ENCODE assay signal across 18 cellular contexts in the genomic region with DNA sequence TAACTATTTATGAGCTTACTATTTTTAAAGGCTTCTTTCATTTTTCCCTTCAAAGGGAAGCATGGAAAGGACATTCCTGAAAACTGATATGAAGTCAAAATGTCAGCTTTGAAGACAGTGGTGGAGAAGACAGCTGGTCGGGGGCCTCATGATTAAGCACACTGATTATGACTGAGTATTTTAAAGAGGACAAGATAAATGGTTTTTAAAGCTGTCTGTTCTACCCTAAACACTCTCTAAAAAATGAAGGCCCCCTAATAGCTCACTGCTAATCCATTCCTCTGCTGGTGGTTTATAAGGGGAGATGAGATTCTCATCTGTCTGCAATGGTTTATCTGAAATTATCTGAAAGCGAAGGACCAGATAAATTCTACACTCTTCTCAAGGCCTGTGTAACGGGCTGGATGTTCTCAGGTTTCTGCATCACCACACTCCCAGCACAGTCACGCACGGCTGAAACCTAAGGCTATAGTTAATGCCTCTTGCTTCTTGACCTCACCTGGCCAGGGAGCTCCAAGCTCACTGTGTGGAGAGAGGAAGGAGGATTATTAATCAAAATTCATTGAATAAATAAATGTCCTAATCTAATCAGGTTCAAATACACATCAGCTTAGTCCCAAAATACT.
DNase-seq lines count a peak whose midpoint lies in the region; ATAC-seq lines count a peak whose summit lies in the region.
"Had no signal": no experiment of that assay in that cellular context is flagged by ENCODE, and none has a peak within 500 bp of the region (broad histone marks: within the 10 kb centered on the region; RNA-seq: fewer than 3 reads in every experiment).

No MANE protein-coding gene starts in this region.

- H3K27me3 Mint-ChIP-seq in activated CD4-positive, alpha-beta T cell treated with anti-CD3 and anti-CD28 coated beads for 36 hours, result no peaks in the 10 kb centered on the region
- no peaks in the 10 kb centered on the region for H3K27me3 Mint-ChIP-seq in central memory CD8-positive, alpha-beta T cell
- peaks cover 0 to 18% (median 0%) of the 10 kb centered on the region in 5 donors for H3K27me3 Mint-ChIP-seq in naive thymus-derived CD4-positive, alpha-beta T cell
- H3K27me3 Mint-ChIP-seq: activated T-cell treated with anti-CD3 and anti-CD28 coated beads, Interleukin-2, amount 50 U/mL, for 24 hours had no signal

- H3K27me3 ChIP-seq in naive thymus-derived CD4-positive, alpha-beta T cell (ENCODE audit: control insufficient read depth in 2 of 2, insufficient read depth in 2 of 2, low read length in 2 of 2), result no peaks in the 10 kb centered on the region
- H3K27me3 ChIP-seq: adrenal gland, BLaER1 had no signal

- no peaks in the 10 kb centered on the region for H3K9me3 Mint-ChIP-seq in activated CD4-positive, alpha-beta T cell treated with anti-CD3 and anti-CD28 coated beads for 36 hours (ENCODE audit: low read depth)
- H3K9me3 Mint-ChIP-seq in central memory CD8-positive, alpha-beta T cell, result no peaks in the 10 kb centered on the region
- H3K9me3 Mint-ChIP-seq in naive thymus-derived CD4-positive, alpha-beta T cell, result peaks cover 0 to 16% (median 0%) of the 10 kb centered on the region in 11 donors
- H3K9me3 Mint-ChIP-seq: activated T-cell treated with anti-CD3 and anti-CD28 coated beads, Interleukin-2, amount 50 U/mL, for 24 hours; dendritic cell treated with granulocyte-macrophage colony-stimulating factor and Interleukin-4, amounts not matched to agents 40 ng/mL and 50 ng/mL, for 4 days had no signal

- ATAC-seq in activated CD4-positive, alpha-beta T cell treated with anti-CD3 and anti-CD28 coated beads for 36 hours, result no peak
- ATAC-seq in HG03571 (IDR thresholded peaks at IDR 0.05; ENCODE audit: unreplicated experiment) (peak; percentile 51), HG02588 (IDR thresholded peaks at IDR 0.05; ENCODE audit: unreplicated experiment) (no peak)
- ATAC-seq in central memory CD8-positive, alpha-beta T cell (replicated peaks; ENCODE audit: extremely low read depth, poor library complexity, severe bottlenecking), result no peak
- ATAC-seq in naive thymus-derived CD4-positive, alpha-beta T cell, result no peak
- ATAC-seq: psoas muscle had no signal

- POLR2A ChIA-PET in activated CD4-positive, alpha-beta T cell treated with anti-CD3 and anti-CD28 coated beads for 36 hours (lab: Charles Lee), result interaction anchor here (0.6 to 0.9 kb wide), 2 partner anchors 14 to 23 kb away, joined by 3 read pairs; no protein-coding TSS in a partner anchor
- POLR2A ChIA-PET in naive thymus-derived CD4-positive, alpha-beta T cell (lab: Charles Lee), result interaction anchor here (1.4 to 5.5 kb wide), 7 partner anchors 9 to 23 kb away, joined by 3 to 35 read pairs (median 22); no protein-coding TSS in a partner anchor

- H3K27ac ChIP-seq in naive thymus-derived CD4-positive, alpha-beta T cell (ENCODE audit: low read depth, low read length), result no peak overlapping the region
- H3K27ac ChIP-seq: adrenal gland, BLaER1, psoas muscle had no signal

- no peaks in the 10 kb centered on the region for H3K36me3 ChIP-seq in naive thymus-derived CD4-positive, alpha-beta T cell (ENCODE audit: control insufficient read depth in 2 of 3, insufficient read depth in 3 of 3, low read length in 3 of 3)
- H3K36me3 ChIP-seq: adrenal gland, BLaER1, spleen had no signal

- H3K4me3 Mint-ChIP-seq in activated CD4-positive, alpha-beta T cell treated with anti-CD3 and anti-CD28 coated beads for 36 hours, result no peak overlapping the region
- H3K4me3 Mint-ChIP-seq in central memory CD8-positive, alpha-beta T cell, result no peak overlapping the region
- H3K4me3 Mint-ChIP-seq in naive thymus-derived CD4-positive, alpha-beta T cell, result peak overlapping the region in 7 of 10 donors; percentile 3 to 83 (median 75)
- H3K4me3 Mint-ChIP-seq: activated T-cell treated with anti-CD3 and anti-CD28 coated beads, Interleukin-2, amount 50 U/mL, for 24 hours; dendritic cell treated with granulocyte-macrophage colony-stimulating factor and Interleukin-4, amounts not matched to agents 40 ng/mL and 50 ng/mL, for 4 days had no signal

- peaks cover 17% of the 10 kb centered on the region for H3K36me3 Mint-ChIP-seq in activated CD4-positive, alpha-beta T cell treated with anti-CD3 and anti-CD28 coated beads for 36 hours (ENCODE audit: low read depth)
- no peaks in the 10 kb centered on the region for H3K36me3 Mint-ChIP-seq in central memory CD8-positive, alpha-beta T cell (ENCODE audit: insufficient read depth)
- H3K36me3 Mint-ChIP-seq in naive thymus-derived CD4-positive, alpha-beta T cell, result peaks cover 13 to 59% (median 34%) of the 10 kb centered on the region in 5 donors

- H3K4me1 ChIP-seq in naive thymus-derived CD4-positive, alpha-beta T cell (ENCODE audit: control insufficient read depth in 2 of 2, insufficient read depth in 2 of 2, low read length in 2 of 2), result peaks cover 14 to 63% of the 10 kb centered on the region in 2 donors
- H3K4me1 ChIP-seq: psoas muscle had no signal

- DNase-seq in activated CD4-positive, alpha-beta T cell treated with anti-CD3 and anti-CD28 coated beads for 36 hours, result no peak
- no peak for DNase-seq in activated CD4-positive, alpha-beta T cell treated with anti-CD3 and anti-CD28 coated beads, Interleukin-2, amount 50 U/mL, for 48 hours
- DNase-seq in central memory CD8-positive, alpha-beta T cell (ENCODE audit: low spot score in 2 of 2), result no peak
- DNase-seq in naive thymus-derived CD4-positive, alpha-beta T cell, result no peak
- DNase-seq in C1 segment of cervical spinal cord (lab: John Stamatoyannopoulos, UW) (no peak), MV-4-11 (lab: John Stamatoyannopoulos, UW) (no peak)
- DNase-seq: activated T-cell treated with anti-CD3 and anti-CD28 coated beads, Interleukin-2, amount 50 U/mL, for 24 hours; adrenal gland; NCI-H1694 treated with DMSO at 0.1 percent for 48 hours; NCI-H446; psoas muscle; SHP77; spleen; stimulated activated CD4-positive, alpha-beta T cell treated with anti-CD3 and anti-CD28 coated beads, Interleukin-4, amount 100 ng/mL, for 4 hours had no signal

- H3K27ac Mint-ChIP-seq in activated CD4-positive, alpha-beta T cell treated with anti-CD3 and anti-CD28 coated beads for 36 hours, result peak overlapping the region; percentile 59
- H3K27ac Mint-ChIP-seq in central memory CD8-positive, alpha-beta T cell (ENCODE audit: low read depth), result peak overlapping the region; percentile 42
- H3K27ac Mint-ChIP-seq in naive thymus-derived CD4-positive, alpha-beta T cell, result peak overlapping the region in 7 of 9 donors; percentile 5 to 86 (median 56)
- H3K27ac Mint-ChIP-seq: dendritic cell treated with granulocyte-macrophage colony-stimulating factor and Interleukin-4, amounts not matched to agents 40 ng/mL and 50 ng/mL, for 4 days had no signal

- peak overlapping the region; percentile 23 for H3K4me3 ChIP-seq in naive thymus-derived CD4-positive, alpha-beta T cell (ENCODE audit: low read length)
- H3K4me3 ChIP-seq: adrenal gland, BLaER1, psoas muscle, spleen had no signal

- H3K4me1 Mint-ChIP-seq in activated CD4-positive, alpha-beta T cell treated with anti-CD3 and anti-CD28 coated beads for 36 hours, result peaks cover 70% of the 10 kb centered on the region
- peaks cover 59% of the 10 kb centered on the region for H3K4me1 Mint-ChIP-seq in central memory CD8-positive, alpha-beta T cell
- peaks cover 50 to 99% (median 93%) of the 10 kb centered on the region in 7 donors for H3K4me1 Mint-ChIP-seq in naive thymus-derived CD4-positive, alpha-beta T cell

- CTCF ChIA-PET in activated CD4-positive, alpha-beta T cell treated with anti-CD3 and anti-CD28 coated beads for 36 hours (lab: Charles Lee), result interaction anchor here (0.6 to 1.8 kb wide), 12 partner anchors 9 to 269 kb away, joined by 3 to 8 read pairs (median 4); no protein-coding TSS in a partner anchor
- CTCF ChIA-PET in naive thymus-derived CD4-positive, alpha-beta T cell (lab: Charles Lee), result interaction anchor here (0.6 to 1.1 kb wide), 4 partner anchors 9 to 31 kb away, joined by 3 to 4 read pairs (median 3); no protein-coding TSS in a partner anchor

- H3K9me3 ChIP-seq in naive thymus-derived CD4-positive, alpha-beta T cell (ENCODE audit: control insufficient read depth in 2 of 3, low read length in 3 of 3), result no peaks in the 10 kb centered on the region
- H3K9me3 ChIP-seq: adrenal gland, BLaER1, psoas muscle, spleen had no signal

- intact Hi-C loops in activated CD4-positive, alpha-beta T cell treated with anti-CD3 and anti-CD28 coated beads for 36 hours (cut with DNase I, micrococcal nuclease), result no loop called here
- intact Hi-C loops in naive thymus-derived CD4-positive, alpha-beta T cell (cut with micrococcal nuclease), result loop anchor here in 1 of 2 donors (1.0 kb wide), 1 partner anchor 13 kb away; no protein-coding TSS in a partner anchor

Comparison
In these comparisons a context has a peak if more than half of its experiments do, and no peak if none do; other contexts are left out.
1. H3K4me3 Mint-ChIP-seq: peak in naive thymus-derived CD4-positive, alpha-beta T cell (7 of 10); none in activated CD4-positive, alpha-beta T cell treated with anti-CD3 and anti-CD28 coated beads for 36 hours (single experiment) and central memory CD8-positive, alpha-beta T cell (single experiment).
2. Peak in every context shown above with its lines, with median percentiles within 50 percentile points of each other: H3K27ac Mint-ChIP-seq.